Comparison of ENCODE assay signal across 4 cellular contexts in genomic region chr1:75801480-75801879, GRCh38.
TF ChIP-seq lines count a peak whose summit lies in the region.

No MANE protein-coding gene starts in this region.

TF ChIP-seq in HCT116, 20 proteins besides CTCF, POLR2A, EP300 and RAD21:
- peak; percentile 2; the same call in 1 of the 2 replicates for TF ChIP-seq JUND (IDR thresholded peaks at IDR 0.05)

TF ChIP-seq in HEK293, 187 proteins besides CTCF, POLR2A, EP300 and RAD21:
- TF ChIP-seq ZNF362 (tag by site-specific recombination; IDR thresholded peaks at IDR 0.05) (peak; percentile 43; the same call in 1 of the 2 replicates), ZNF121 (tag by site-specific recombination; IDR thresholded peaks at IDR 0.05) (peak; percentile 77)

TF ChIP-seq in K562, 482 proteins besides CTCF, POLR2A, EP300 and RAD21:
- TF ChIP-seq ZNF121 (CRISPR knock-in tag; conservative IDR thresholded peaks at IDR 0.05): peak; percentile 77
- TF ChIP-seq BCOR (IDR thresholded peaks at IDR 0.05): peak; percentile 18; the same call in 1 of the 2 replicates
TF ChIP-seq in K562: peak in this region for 2; not testable (repeated sequence) for 480.

TF ChIP-seq in HepG2, 621 proteins besides CTCF, POLR2A, EP300 and RAD21:
- TF ChIP-seq ZNF770 (CRISPR knock-in tag; IDR thresholded peaks at IDR 0.05) (peak; percentile 72), ZNF121 (CRISPR knock-in tag; IDR thresholded peaks at IDR 0.05) (peak; percentile 56)
TF ChIP-seq in HepG2: peak in this region for 2; not testable (repeated sequence) for 619.
